Comparison of ENCODE assay signal across 18 cellular contexts in the genomic region with DNA sequence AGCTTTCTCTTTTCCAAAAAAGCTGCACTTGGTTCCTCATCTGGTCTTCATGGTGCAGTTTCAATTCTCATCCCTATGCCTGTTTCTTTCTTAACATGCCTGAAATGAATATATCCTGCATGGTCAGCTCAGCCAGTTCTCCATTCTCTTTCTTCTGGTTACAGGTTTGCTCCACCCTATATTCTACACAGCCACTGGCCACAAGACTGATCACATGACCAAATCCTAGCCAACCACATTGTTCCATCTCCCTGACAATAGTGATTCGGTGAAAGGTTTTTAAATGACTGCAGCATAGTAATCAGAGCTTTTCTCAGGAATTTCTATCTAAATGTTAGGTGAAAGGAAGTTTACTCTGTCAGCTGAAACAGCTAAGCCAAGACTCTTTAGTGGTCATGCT.
DNase-seq lines count a peak whose midpoint lies in the region; ATAC-seq and TF ChIP-seq lines count a peak whose summit lies in the region.
"Had no signal": no experiment of that assay in that cellular context is flagged by ENCODE, and none has a peak within 500 bp of the region (broad histone marks: within the 10 kb centered on the region; RNA-seq: fewer than 3 reads in every experiment).

No MANE protein-coding gene starts in this region.

- peaks cover 3% of the 10 kb centered on the region; the same call in 1 of the 2 replicates for H3K9me3 Mint-ChIP-seq in WTC11

- 0 out of 2 replicates have a peak, but pooled peaks cover 3% of the 10 kb centered on the region for H3F3A ChIP-seq in MM.1S (ENCODE audit: insufficient read depth, low read length)

- no peak overlapping the region for H4K91ac ChIP-seq in neuronal stem cell (ENCODE audit: low read depth, low read length, poor library complexity)

- H3K36me3 ChIP-seq in MM.1S (replicated peaks; ENCODE audit: insufficient read depth, low read length) (no peaks in the 10 kb centered on the region), neuronal stem cell (replicated peaks in 1 of 2; ENCODE audit: control insufficient read depth in 2 of 2, insufficient read depth in 2 of 2, low read length in 2 of 2) (no peaks in the 10 kb centered on the region)
- H3K36me3 ChIP-seq: BE2C, SJSA1 had no signal

- H3K79me2 ChIP-seq in MM.1S (ENCODE audit: low read length): no peaks in the 10 kb centered on the region

- POLR2A ChIA-PET in WTC11 (lab: Charles Lee): no interaction called here

- H3K9ac ChIP-seq in MM.1S (ENCODE audit: low read length) (no peak overlapping the region), neuronal stem cell (ENCODE audit: low read depth, low read length, poor library complexity) (no peak overlapping the region)

- no CpG with 5 or more reads among the region's 1 CpG for WGBS in neuronal stem cell (ENCODE audit: extremely low coverage in 2 of 2, insufficient read length in 2 of 2, insufficient replicate concordance in 1 of 2), 2 donors

- no peak overlapping the region for H3K18ac ChIP-seq in neuronal stem cell (ENCODE audit: low read length)

- H3K36me3 Mint-ChIP-seq in WTC11: no peaks in the 10 kb centered on the region
- H3K36me3 Mint-ChIP-seq: CD4-positive, CD25-positive, alpha-beta regulatory T cell had no signal

- no peaks in the 10 kb centered on the region for H3K27me3 ChIP-seq in MM.1S (replicated peaks; ENCODE audit: insufficient read depth, low read length)
- H3K27me3 ChIP-seq in neuronal stem cell (ENCODE audit: control insufficient read depth in 3 of 3, insufficient read depth in 3 of 3, low read depth in 1 of 3, low read length in 3 of 3): no peaks in the 10 kb centered on the region
- H3K27me3 ChIP-seq: BE2C, SJSA1 had no signal

- no peak overlapping the region for H2AK5ac ChIP-seq in neuronal stem cell (ENCODE audit: low read depth, low read length)

- peak overlapping the region; percentile 15; the same call in 1 of the 2 replicates for H3K27ac ChIP-seq in MM.1S (ENCODE audit: low read length)
- H3K27ac ChIP-seq in neuronal stem cell (replicated peaks; ENCODE audit: low read length): no peak overlapping the region
- H3K27ac ChIP-seq: PC-9, SJSA1 had no signal

- H4K8ac ChIP-seq in neuronal stem cell (ENCODE audit: low read depth, low read length): no peak overlapping the region

- H3K9me2 ChIP-seq in MM.1S (replicated peaks; ENCODE audit: insufficient read depth, low read length): no peaks in the 10 kb centered on the region

- H3K27ac Mint-ChIP-seq in WTC11: no peak overlapping the region
- H3K27ac Mint-ChIP-seq: CD4-positive, CD25-positive, alpha-beta regulatory T cell had no signal

- H2BK120ac ChIP-seq in neuronal stem cell (ENCODE audit: low read depth, low read length): no peak overlapping the region

- peak; percentile 46 for ATAC-seq in GM19025 (IDR thresholded peaks at IDR 0.05; ENCODE audit: low read depth, unreplicated experiment)
- ATAC-seq in WTC11: peak; percentile 47
- no peak for ATAC-seq in GM21825 (IDR thresholded peaks at IDR 0.05; ENCODE audit: unreplicated experiment)

- H3K4me1 Mint-ChIP-seq in WTC11: 0 out of 2 replicates have a peak, but pooled peaks cover 6% of the 10 kb centered on the region
- H3K4me1 Mint-ChIP-seq: CD4-positive, CD25-positive, alpha-beta regulatory T cell had no signal

- H2AFZ ChIP-seq in MM.1S (ENCODE audit: low read length) (0 out of 2 replicates have a peak overlapping the region, but pooled peaks have one; percentile 15), neuronal stem cell (ENCODE audit: low read length) (peak overlapping the region; percentile 45)
- H2AFZ ChIP-seq: PC-9 had no signal

- no peak overlapping the region for H3K4ac ChIP-seq in neuronal stem cell (ENCODE audit: low read length)

- H3K4me3 Mint-ChIP-seq in WTC11: no peak overlapping the region
- H3K4me3 Mint-ChIP-seq: CD4-positive, CD25-positive, alpha-beta regulatory T cell had no signal

- no peak overlapping the region for H2BK5ac ChIP-seq in neuronal stem cell (ENCODE audit: low read length)

- no peaks in the 10 kb centered on the region for H3K79me1 ChIP-seq in neuronal stem cell (ENCODE audit: low read depth, low read length)

- H3K9me3 ChIP-seq in MM.1S (replicated peaks; ENCODE audit: insufficient read depth, low read length): no peaks in the 10 kb centered on the region
- no peaks in the 10 kb centered on the region for H3K9me3 ChIP-seq in neuronal stem cell (replicated peaks in 1 of 2; ENCODE audit: control insufficient read depth in 2 of 2, insufficient read depth in 1 of 2, low read depth in 1 of 2, low read length in 2 of 2)
- H3K9me3 ChIP-seq: BE2C, SJSA1 had no signal

- H3K4me1 ChIP-seq in MM.1S (ENCODE audit: low read length) (peaks cover 5% of the 10 kb centered on the region; the same call in 1 of the 2 replicates), neuronal stem cell (ENCODE audit: control insufficient read depth in 2 of 2, insufficient read depth in 1 of 2, low read depth in 1 of 2, low read length in 2 of 2) (no peaks in the 10 kb centered on the region)
- H3K4me1 ChIP-seq: SJSA1 had no signal

- H3K23ac ChIP-seq in neuronal stem cell (ENCODE audit: low read depth, low read length, poor library complexity): no peak overlapping the region

- no peak for TF ChIP-seq CTCF in MM.1S (IDR thresholded peaks at IDR 0.05; ENCODE audit: low read length)
- no peak for TF ChIP-seq CTCF in WTC11 (IDR thresholded peaks at IDR 0.05)

- DNase-seq in MM.1S: no peak
- DNase-seq in WTC11 (ENCODE audit: low spot score): no peak
- no peak for DNase-seq in neuronal stem cell (ENCODE audit: low spot score)
- DNase-seq in SKM-1 treated with dmso at 0.1 percent for 144 hours (lab: John Stamatoyannopoulos, UW; ENCODE audit: unreplicated experiment): no peak
- DNase-seq in NCI-H2196 treated with DMSO at 0.1 percent for 48 hours (lab: John Stamatoyannopoulos, UW; ENCODE audit: unreplicated experiment): no peak
- DNase-seq: BE2C; CD4-positive, CD25-positive, alpha-beta regulatory T cell; COR-L47; DMS 273 treated with DMSO at 0.1 percent for 48 hours; DND-41; NCI-H1105; NCI-H2081 treated with DMSO at 0.1 percent for 48 hours; NCI-H510A; NCI-H774; PC-9 had no signal

- H3K27me3 Mint-ChIP-seq in WTC11 (ENCODE audit: low read depth): no peaks in the 10 kb centered on the region
- H3K27me3 Mint-ChIP-seq: CD4-positive, CD25-positive, alpha-beta regulatory T cell had no signal

- no peak overlapping the region for H3K14ac ChIP-seq in neuronal stem cell (ENCODE audit: low read length)

- no peak overlapping the region for H2BK12ac ChIP-seq in neuronal stem cell (ENCODE audit: low read length)

- no peak overlapping the region for H3K4me3 ChIP-seq in MM.1S (ENCODE audit: low read length)
- H3K4me3 ChIP-seq in neuronal stem cell (ENCODE audit: low read length in 2 of 2): no peak overlapping the region
- H3K4me3 ChIP-seq: PC-9, SJSA1 had no signal

- no peaks in the 10 kb centered on the region for H4K20me1 ChIP-seq in MM.1S (ENCODE audit: insufficient read depth, low read length)

- CTCF ChIA-PET in WTC11 (lab: Charles Lee): interaction anchor here (3.0 kb wide), 1 partner anchor 21 kb away, joined by 7 read pairs; no protein-coding TSS in a partner anchor

- peak overlapping the region; percentile 10; the same call in 1 of the 2 replicates for H3K4me2 ChIP-seq in MM.1S (ENCODE audit: low read depth, low read length)
- no peak overlapping the region for H3K4me2 ChIP-seq in neuronal stem cell (ENCODE audit: insufficient read depth, low read length, poor library complexity, severe bottlenecking)
- H3K4me2 ChIP-seq: PC-9 had no signal

- no peak overlapping the region for H2BK15ac ChIP-seq in neuronal stem cell (ENCODE audit: low read length)

TF ChIP-seq in WTC11, 78 proteins besides CTCF, POLR2A, EP300 and RAD21:
- TF ChIP-seq RORB (CRISPR knock-in tag; IDR thresholded peaks at IDR 0.05): no peak
- TF ChIP-seq, protein P1, sequence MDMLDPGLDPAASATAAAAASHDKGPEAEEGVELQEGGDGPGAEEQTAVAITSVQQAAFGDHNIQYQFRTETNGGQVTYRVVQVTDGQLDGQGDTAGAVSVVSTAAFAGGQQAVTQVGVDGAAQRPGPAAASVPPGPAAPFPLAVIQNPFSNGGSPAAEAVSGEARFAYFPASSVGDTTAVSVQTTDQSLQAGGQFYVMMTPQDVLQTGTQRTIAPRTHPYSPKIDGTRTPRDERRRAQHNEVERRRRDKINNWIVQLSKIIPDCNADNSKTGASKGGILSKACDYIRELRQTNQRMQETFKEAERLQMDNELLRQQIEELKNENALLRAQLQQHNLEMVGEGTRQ (CRISPR knock-in tag; IDR thresholded peaks at IDR 0.05): peak; percentile 53
- TF ChIP-seq, protein P2, sequence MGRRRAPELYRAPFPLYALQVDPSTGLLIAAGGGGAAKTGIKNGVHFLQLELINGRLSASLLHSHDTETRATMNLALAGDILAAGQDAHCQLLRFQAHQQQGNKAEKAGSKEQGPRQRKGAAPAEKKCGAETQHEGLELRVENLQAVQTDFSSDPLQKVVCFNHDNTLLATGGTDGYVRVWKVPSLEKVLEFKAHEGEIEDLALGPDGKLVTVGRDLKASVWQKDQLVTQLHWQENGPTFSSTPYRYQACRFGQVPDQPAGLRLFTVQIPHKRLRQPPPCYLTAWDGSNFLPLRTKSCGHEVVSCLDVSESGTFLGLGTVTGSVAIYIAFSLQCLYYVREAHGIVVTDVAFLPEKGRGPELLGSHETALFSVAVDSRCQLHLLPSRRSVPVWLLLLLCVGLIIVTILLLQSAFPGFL (CRISPR knock-in tag; IDR thresholded peaks at IDR 0.05; ENCODE audit: borderline replicate concordance): no peak
- no peak for TF ChIP-seq ZNF396 (CRISPR knock-in tag; IDR thresholded peaks at IDR 0.05; ENCODE audit: borderline replicate concordance)
- TF ChIP-seq MXD4 (CRISPR knock-in tag; IDR thresholded peaks at IDR 0.05; ENCODE audit: borderline replicate concordance): no peak
